9 cellular contexts compared by ENCODE assay signal in the genomic region with DNA sequence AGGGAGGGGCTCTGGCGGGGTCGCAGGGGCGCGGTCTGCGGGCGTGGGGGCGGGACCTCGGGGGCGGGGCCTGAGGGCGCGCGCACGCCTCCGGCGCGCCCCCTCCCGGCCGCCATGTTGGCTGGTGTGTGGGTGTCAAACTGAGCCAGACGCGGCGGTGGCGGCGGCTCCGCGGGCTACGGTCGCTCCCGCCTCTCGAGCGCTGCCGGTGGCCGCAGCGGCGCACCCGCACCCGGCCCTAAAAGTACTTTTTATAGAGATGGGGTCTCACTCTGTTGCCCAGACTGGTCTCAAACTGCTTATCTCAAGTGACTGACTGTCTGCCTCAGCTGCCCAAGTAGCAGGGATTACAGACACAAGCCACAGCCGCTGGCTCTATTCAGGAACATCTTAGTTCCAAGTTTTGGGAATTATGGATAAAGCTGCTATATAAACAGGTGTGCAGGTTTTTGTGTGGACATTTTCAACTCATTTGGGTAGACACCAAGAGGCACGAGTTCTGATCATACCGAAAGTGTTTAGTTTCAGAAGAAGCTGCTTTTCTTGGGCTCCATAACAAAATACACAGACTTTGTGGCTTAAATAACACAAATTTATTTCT. TPM values are rescaled to one million over a fixed set of nuclear protein-coding genes. Genes with fewer than 3 reads are reported as not detected.
DNase-seq lines count a peak whose midpoint lies in the region; ATAC-seq and TF ChIP-seq lines count a peak whose summit lies in the region.
"Not testable (repeated sequence)": the region's sequence is repeated elsewhere in the genome, so short reads cannot be mapped to it uniquely, and the experiment has no call there.
"Had no signal": no experiment of that assay in that cellular context is flagged by ENCODE, and none has a peak within 500 bp of the region (broad histone marks: within the 10 kb centered on the region; RNA-seq: fewer than 3 reads in every experiment).

No MANE protein-coding gene starts in this region.

- not testable (repeated sequence) for H3K4me1 Mint-ChIP-seq in T-helper 17 cell, neural progenitor cell

- H3K9me3 Mint-ChIP-seq in neural progenitor cell: not testable (repeated sequence)

- not testable (repeated sequence) for H3K36me3 Mint-ChIP-seq in T-helper 17 cell (ENCODE audit: low read depth); neural progenitor cell

- H3K27me3 Mint-ChIP-seq in T-helper 17 cell; neural progenitor cell (ENCODE audit: insufficient read depth, low read depth): not testable (repeated sequence)

- peak overlapping the region; percentile 70 for H3K27ac Mint-ChIP-seq in T-helper 17 cell
- H3K27ac Mint-ChIP-seq in neural progenitor cell: not testable (repeated sequence)

- not testable (repeated sequence) for H3K79me2 ChIP-seq in neural progenitor cell (ENCODE audit: low read depth)

- H4K20me1 ChIP-seq in neural progenitor cell (ENCODE audit: low read depth): not testable (repeated sequence)

- H3K4me2 ChIP-seq in neural progenitor cell: peak overlapping the region; percentile 42

- peak overlapping the region; percentile 40 for H3K4me3 ChIP-seq in neural progenitor cell

- H3K9ac ChIP-seq in neural progenitor cell: not testable (repeated sequence)

- not testable (repeated sequence) for H3K27me3 ChIP-seq in neural progenitor cell

- not testable (repeated sequence) for H3K27ac ChIP-seq in neural progenitor cell

- DNase-seq in ELF-1 (ENCODE audit: low read depth, low spot score) (peak; percentile 62), T-helper 17 cell (peak; percentile 64 to 70 (median 65)), head of caudate nucleus (peak; percentile 31 to 90 (median 71)), neural progenitor cell (ENCODE audit: low spot score) (peak; percentile 63)
- DNase-seq in activated naive CD8-positive, alpha-beta T cell treated with anti-CD3 and anti-CD28 coated beads, Interleukin-2, amount 50 U/mL, for 16 hours (ENCODE audit: low read depth, low spot score): peak; percentile 13
- DNase-seq in stimulated activated CD8-positive, alpha-beta memory T cell treated with anti-CD3 and anti-CD28 coated beads, Interleukin-7, amount 100 ng/mL, for 24 hours (ENCODE audit: low read depth): peak; percentile 25

- intact Hi-C loops in head of caudate nucleus (cut with DNase I): not testable (repeated sequence)

- not testable (repeated sequence) for H3K4me1 ChIP-seq in neural progenitor cell

- ATAC-seq in GM21515 (IDR thresholded peaks at IDR 0.05; ENCODE audit: unreplicated experiment): peak; percentile 76
- peak; percentile 72 for ATAC-seq in HG03442 (IDR thresholded peaks at IDR 0.05; ENCODE audit: unreplicated experiment)
- ATAC-seq in T-helper 17 cell: peak; percentile 81

- not testable (repeated sequence) for H3F3A ChIP-seq in neural progenitor cell (ENCODE audit: low read depth)

- H3K36me3 ChIP-seq in neural progenitor cell: not testable (repeated sequence)

- H3K4me3 Mint-ChIP-seq in T-helper 17 cell (peak overlapping the region; percentile 66), neural progenitor cell (peak overlapping the region; percentile 75)

- H3K9me3 ChIP-seq in T-helper 17 cell (ENCODE audit: control insufficient read depth, low read length, poor library complexity, severe bottlenecking); neural progenitor cell (ENCODE audit: low read depth): not testable (repeated sequence)

- H2AFZ ChIP-seq in neural progenitor cell (replicated peaks): not testable (repeated sequence)

- TF ChIP-seq CTCF in neural progenitor cell (IDR thresholded peaks at IDR 0.05): peak; percentile 31

RNA-seq across cellular contexts. Expression of gene GRAPL, which starts 16.2 kb away (rescaled TPM):
- 10 to 100 TPM; 17.5 to 21.0 TPM for total RNA-seq in T-helper 17 cell
- not detected in 2 replicates for total RNA-seq in neural progenitor cell (ENCODE audit: low replicate concordance)
- total RNA-seq: kidney epithelial cell had no signal

Comparison
In these comparisons a context has a peak if more than half of its experiments do, and no peak if none do; other contexts are left out.
1. DNase-seq: peak in every context shown above with its lines; median percentile 71 in head of caudate nucleus; 65 in T-helper 17 cell; 63 in neural progenitor cell; 62 in ELF-1; 25 in stimulated activated CD8-positive, alpha-beta memory T cell treated with anti-CD3 and anti-CD28 coated beads, Interleukin-7, amount 100 ng/mL, for 24 hours; 13 in activated naive CD8-positive, alpha-beta T cell treated with anti-CD3 and anti-CD28 coated beads, Interleukin-2, amount 50 U/mL, for 16 hours.
2. RNA of gene GRAPL, which starts 16.2 kb away (total RNA-seq): 17.5 to 21.0 TPM in T-helper 17 cell; not detected in neural progenitor cell; every median in the first group is over 10 times any median in the second.
3. Peak in every context shown above with its lines, with median percentiles within 50 percentile points of each other: ATAC-seq.